15 cellular contexts compared by ENCODE assay signal in genomic region chr20:59482581-59483187, GRCh38.
DNase-seq lines count a peak whose midpoint lies in the region; ATAC-seq and TF ChIP-seq lines count a peak whose summit lies in the region.
"Had no signal": no experiment of that assay in that cellular context is flagged by ENCODE, and none has a peak within 500 bp of the region (broad histone marks: within the 10 kb centered on the region; RNA-seq: fewer than 3 reads in every experiment).

No MANE protein-coding gene starts in this region.

- no peaks in the 10 kb centered on the region for H3K27me3 Mint-ChIP-seq in nephron progenitor cell (ENCODE audit: low read depth, poor library complexity)

- peak; percentile 95 for DNase-seq in COLO829 (ENCODE audit: low spot score)
- peak; percentile 62 for DNase-seq in RWPE2 (ENCODE audit: low spot score)
- DNase-seq in foreskin melanocyte = peak; percentile 61
- no peak for DNase-seq in nephron progenitor cell
- DNase-seq in activated naive CD4-positive, alpha-beta T cell treated with Interleukin-2 at 50 U/mL for 16 hours = no peak
- DNase-seq in NCI-H2171 (lab: John Stamatoyannopoulos, UW) = no peak
- no peak for DNase-seq in breast epithelium (ENCODE audit: low spot score in 2 of 2)
- DNase-seq in DMS79 (lab: John Stamatoyannopoulos, UW) = no peak
- DNase-seq: ACHN; Calu3; CD4-positive, CD25-positive, alpha-beta regulatory T cell; DMS 273 treated with DMSO at 0.1 percent for 48 hours; EL had no signal

- peak overlapping the region; percentile 87 for H3K27ac Mint-ChIP-seq in nephron progenitor cell
- H3K27ac Mint-ChIP-seq: CD4-positive, CD25-positive, alpha-beta regulatory T cell had no signal

- H3K27me3 ChIP-seq in RWPE2 (ENCODE audit: insufficient read depth, poor library complexity, severe bottlenecking) (peaks cover 44% of the 10 kb centered on the region), breast epithelium (no peaks in the 10 kb centered on the region)
- H3K27me3 ChIP-seq: BLaER1 treated with 17β-estradiol and CSF1 and Interleukin-3, amounts not matched to agents 10 nM and 100 nM had no signal

- H3K36me3 Mint-ChIP-seq in nephron progenitor cell (ENCODE audit: low read depth) = no peaks in the 10 kb centered on the region
- H3K36me3 Mint-ChIP-seq: CD4-positive, CD25-positive, alpha-beta regulatory T cell had no signal

- no peak overlapping the region for H3K4me3 Mint-ChIP-seq in nephron progenitor cell
- H3K4me3 Mint-ChIP-seq: CD4-positive, CD25-positive, alpha-beta regulatory T cell had no signal

- H3K4me1 ChIP-seq in RWPE2 (ENCODE audit: insufficient read depth, poor library complexity, severe bottlenecking) (no peaks in the 10 kb centered on the region), breast epithelium (no peaks in the 10 kb centered on the region)
- H3K4me1 ChIP-seq: HAP-1 had no signal

- no peaks in the 10 kb centered on the region for H3K9me3 Mint-ChIP-seq in nephron progenitor cell

- TF ChIP-seq POLR2A in breast epithelium (IDR thresholded peaks at IDR 0.05) = no peak

- H3K27ac ChIP-seq in RWPE2 (ENCODE audit: poor library complexity, severe bottlenecking) = no peak overlapping the region
- no peak overlapping the region for H3K27ac ChIP-seq in breast epithelium
- H3K27ac ChIP-seq: BLaER1 treated with 17β-estradiol and CSF1 and Interleukin-3, amounts not matched to agents 10 nM and 100 nM had no signal

- ATAC-seq in RWPE2 (ENCODE audit: low read depth) = no peak

- H3K9me3 ChIP-seq in RWPE2 (ENCODE audit: severe bottlenecking) (no peaks in the 10 kb centered on the region), breast epithelium (no peaks in the 10 kb centered on the region)
- H3K9me3 ChIP-seq: BLaER1 treated with 17β-estradiol and CSF1 and Interleukin-3, amounts not matched to agents 10 nM and 100 nM; HAP-1 had no signal

- H3K36me3 ChIP-seq in RWPE2 (ENCODE audit: low read depth) (no peaks in the 10 kb centered on the region), breast epithelium (no peaks in the 10 kb centered on the region)
- H3K36me3 ChIP-seq: BLaER1 treated with 17β-estradiol and CSF1 and Interleukin-3, amounts not matched to agents 10 nM and 100 nM; HAP-1 had no signal

- peaks cover 4% of the 10 kb centered on the region for H3K4me1 Mint-ChIP-seq in nephron progenitor cell
- H3K4me1 Mint-ChIP-seq: CD4-positive, CD25-positive, alpha-beta regulatory T cell had no signal

- TF ChIP-seq CTCF in RWPE2 (IDR thresholded peaks at IDR 0.05; ENCODE audit: poor library complexity, severe bottlenecking) (no peak), nephron progenitor cell (IDR thresholded peaks at IDR 0.05) (no peak), breast epithelium (IDR thresholded peaks at IDR 0.05) (no peak)

- H3K4me3 ChIP-seq in RWPE2 (ENCODE audit: severe bottlenecking) (no peak overlapping the region), breast epithelium (no peak overlapping the region)
- H3K4me3 ChIP-seq: BLaER1 treated with 17β-estradiol and CSF1 and Interleukin-3, amounts not matched to agents 10 nM and 100 nM; HAP-1 had no signal

- intact Hi-C loops in breast epithelium (cut with DNase I; ENCODE audit: low total_unique reads) = no loop called here

Comparison
In these comparisons a context has a peak if more than half of its experiments do, and no peak if none do; other contexts are left out.
1. DNase-seq: peak in COLO829 (single experiment), RWPE2 (single experiment) and foreskin melanocyte (single experiment); none in nephron progenitor cell (single experiment), activated naive CD4-positive, alpha-beta T cell treated with Interleukin-2 at 50 U/mL for 16 hours (single experiment), NCI-H2171 (single experiment), breast epithelium (0 of 2) and DMS79 (single experiment).